ENCODE assay signal across 22 cellular contexts in the genomic region with DNA sequence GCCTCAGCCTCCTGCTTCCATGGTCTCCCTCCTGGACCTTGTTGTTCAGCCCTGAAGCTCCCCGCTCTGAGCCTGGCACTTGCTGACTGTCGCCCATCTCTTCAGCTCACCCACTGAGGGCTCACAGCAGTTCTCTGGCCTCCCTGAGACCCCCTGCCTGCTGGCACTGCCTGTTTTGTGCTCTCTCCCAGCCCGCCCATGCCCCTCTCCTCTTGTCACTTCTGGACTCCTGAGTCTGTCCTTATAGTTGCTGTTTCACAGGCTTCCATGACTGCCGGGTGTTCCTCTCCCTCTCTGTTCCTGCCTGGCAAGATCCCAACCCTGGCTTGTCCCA.
A peak's percentile ranks its signal among the peaks of the same experiment; 100 is the strongest.
DNase-seq lines count a peak whose midpoint lies in the region; ATAC-seq and TF ChIP-seq lines count a peak whose summit lies in the region.
"Had no signal": no experiment of that assay in that cellular context is flagged by ENCODE, and none has a peak within 500 bp of the region (broad histone marks: within the 10 kb centered on the region; RNA-seq: fewer than 3 reads in every experiment).

No MANE protein-coding gene starts in this region.

- H3K27ac ChIP-seq in right atrium auricular region: no peak overlapping the region
- H3K27ac ChIP-seq: KMS-11, PC-9 had no signal

- no peaks in the 10 kb centered on the region for H3K9me3 ChIP-seq in right atrium auricular region
- H3K9me3 ChIP-seq: Caco-2 had no signal

- no peak overlapping the region for H3K4me3 Mint-ChIP-seq in activated T-helper 17 cell treated with anti-CD3 and anti-CD28 coated beads, Interleukin-2, amount 50 U/mL, for 72 hours
- H3K4me3 Mint-ChIP-seq in nephron progenitor cell: no peak overlapping the region
- H3K4me3 Mint-ChIP-seq: CD8-positive, alpha-beta T cell; IgD-negative memory B cell had no signal

- H3K4me3 ChIP-seq in right atrium auricular region: no peak overlapping the region
- H3K4me3 ChIP-seq: GM12878, PC-9 had no signal

- intact Hi-C loops in Right ventricle myocardium superior (cut with DNase I): loop anchor here (10.0 kb wide), 2 partner anchors 63 to 97 kb away; no protein-coding TSS in a partner anchor

- TF ChIP-seq CTCF in right atrium auricular region (IDR thresholded peaks at IDR 0.05): no peak
- TF ChIP-seq CTCF in nephron progenitor cell (IDR thresholded peaks at IDR 0.05): no peak

- H3K36me3 ChIP-seq in right atrium auricular region: peaks cover 70% of the 10 kb centered on the region

- H3K36me3 Mint-ChIP-seq in activated T-helper 17 cell treated with anti-CD3 and anti-CD28 coated beads, Interleukin-2, amount 50 U/mL, for 72 hours (ENCODE audit: low read depth): peaks cover 94% of the 10 kb centered on the region
- H3K36me3 Mint-ChIP-seq in nephron progenitor cell (ENCODE audit: low read depth): peaks cover 95% of the 10 kb centered on the region

- no peaks in the 10 kb centered on the region for H3K9me3 Mint-ChIP-seq in activated T-helper 17 cell treated with anti-CD3 and anti-CD28 coated beads, Interleukin-2, amount 50 U/mL, for 72 hours
- H3K9me3 Mint-ChIP-seq in nephron progenitor cell: peaks cover 13% of the 10 kb centered on the region
- H3K9me3 Mint-ChIP-seq: CD8-positive, alpha-beta T cell; IgD-negative memory B cell had no signal

- DNase-seq in Right ventricle myocardium superior: no peak
- DNase-seq in right atrium auricular region (ENCODE audit: low spot score): no peak
- DNase-seq in nephron progenitor cell: no peak
- no peak for DNase-seq in NCI-H187 (lab: John Stamatoyannopoulos, UW)
- no peak for DNase-seq in NOMO-1 treated with DMSO at 0.1 percent for 48 hours (lab: John Stamatoyannopoulos, UW; ENCODE audit: unreplicated experiment)
- DNase-seq: C1 segment of cervical spinal cord; Caco-2; CD8-positive, alpha-beta T cell; GDM1; MM.1S; NCI-H2029 treated with DMSO at 0.1 percent for 48 hours; NCI-H446 treated with DMSO at 0.1 percent for 48 hours; NCI-H526; NCI-H82; NK-92 treated with Interleukin-12 subunit alpha and Interleukin-12 subunit beta, amount 100 ng/mL, for 24 hours; PC-9; SHP77 had no signal

- ATAC-seq in Right ventricle myocardium superior (ENCODE audit: poor library complexity): peak; percentile 18
- no peak for ATAC-seq in activated T-helper 17 cell treated with anti-CD3 and anti-CD28 coated beads, Interleukin-2, amount 50 U/mL, for 72 hours (replicated peaks)
- no peak for ATAC-seq in GM21367 (IDR thresholded peaks at IDR 0.05; ENCODE audit: unreplicated experiment)
- ATAC-seq: CD8-positive, alpha-beta T cell; GM12878 had no signal

- no peaks in the 10 kb centered on the region for H3K27me3 Mint-ChIP-seq in activated T-helper 17 cell treated with anti-CD3 and anti-CD28 coated beads, Interleukin-2, amount 50 U/mL, for 72 hours
- H3K27me3 Mint-ChIP-seq in nephron progenitor cell (ENCODE audit: low read depth, poor library complexity): no peaks in the 10 kb centered on the region
- H3K27me3 Mint-ChIP-seq: IgD-negative memory B cell had no signal

- H3K4me1 ChIP-seq in right atrium auricular region: no peaks in the 10 kb centered on the region
- H3K4me1 ChIP-seq: Caco-2 had no signal

- H3K27ac Mint-ChIP-seq in activated T-helper 17 cell treated with anti-CD3 and anti-CD28 coated beads, Interleukin-2, amount 50 U/mL, for 72 hours: peak overlapping the region; percentile 53
- H3K27ac Mint-ChIP-seq in nephron progenitor cell: peak overlapping the region; percentile 98
- H3K27ac Mint-ChIP-seq: IgD-negative memory B cell had no signal

- no peaks in the 10 kb centered on the region for H3K27me3 ChIP-seq in right atrium auricular region

- H3K4me1 Mint-ChIP-seq in activated T-helper 17 cell treated with anti-CD3 and anti-CD28 coated beads, Interleukin-2, amount 50 U/mL, for 72 hours: no peaks in the 10 kb centered on the region
- no peaks in the 10 kb centered on the region for H3K4me1 Mint-ChIP-seq in nephron progenitor cell
- H3K4me1 Mint-ChIP-seq: IgD-negative memory B cell had no signal
